ENCODE assay signal across 23 cellular contexts in the genomic region with DNA sequence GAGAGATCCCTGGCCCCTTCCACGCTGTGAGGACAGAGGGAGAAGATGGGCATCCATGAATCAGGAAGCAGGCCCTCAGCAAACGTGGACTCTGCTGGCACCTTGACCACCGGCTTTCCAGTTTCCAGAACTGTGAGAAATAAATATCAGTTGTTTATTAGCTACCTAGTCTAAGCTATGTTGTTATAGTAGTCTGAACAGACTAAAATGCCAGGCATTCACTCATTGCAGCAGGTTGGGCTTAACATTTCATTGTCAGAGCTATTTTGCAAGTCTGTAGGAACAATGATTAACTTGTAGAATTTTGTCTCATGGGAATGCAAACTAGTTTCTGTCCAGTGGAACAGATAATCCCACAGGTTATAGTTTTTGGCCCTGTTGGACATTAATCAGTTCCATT. TPM values are rescaled to one million over a fixed set of nuclear protein-coding genes. Genes with fewer than 3 reads are reported as not detected.
A peak's percentile ranks its signal among the peaks of the same experiment; 100 is the strongest.
DNase-seq lines count a peak whose midpoint lies in the region; ATAC-seq and TF ChIP-seq lines count a peak whose summit lies in the region.
"Had no signal": no experiment of that assay in that cellular context is flagged by ENCODE, and none has a peak within 500 bp of the region (broad histone marks: within the 10 kb centered on the region; RNA-seq: fewer than 3 reads in every experiment).

No MANE protein-coding gene starts in this region.

- no peak overlapping the region for H3K27ac ChIP-seq in mammary epithelial cell (ENCODE audit: insufficient read depth, low read depth, low read length)
- H3K27ac ChIP-seq: 22Rv1, KMS-11, lower lobe of right lung, right atrium auricular region had no signal

- no peak overlapping the region for H2AFZ ChIP-seq in mammary epithelial cell (ENCODE audit: low read depth, low read length)

- no peak overlapping the region for H3K4me2 ChIP-seq in mammary epithelial cell (ENCODE audit: insufficient read depth, low read depth, low read length)
- H3K4me2 ChIP-seq: KMS-11 had no signal

- WGBS in mammary epithelial cell (ENCODE audit: low coverage, missing lambda C conversion rate), result 100% methylated on average over 3 of the region's 3 CpGs

- H3K4me3 ChIP-seq in mammary epithelial cell (replicated peaks in 1 of 3; ENCODE audit: insufficient read depth in 1 of 3, low read depth in 2 of 3, low read length in 3 of 3) (no peak overlapping the region), choroid plexus epithelial cell (ENCODE audit: low read depth, low read length) (no peak overlapping the region)
- H3K4me3 ChIP-seq: lower lobe of right lung, right atrium auricular region had no signal

- H3K4me3 Mint-ChIP-seq in MCF 10A (ENCODE audit: unreplicated experiment), result no peak overlapping the region
- no peak overlapping the region for H3K4me3 Mint-ChIP-seq in activated T-helper 17 cell treated with anti-CD3 and anti-CD28 coated beads, Interleukin-2, amount 50 U/mL, for 72 hours
- H3K4me3 Mint-ChIP-seq: activated CD4-positive, alpha-beta memory T cell treated with anti-CD3 and anti-CD28 coated beads, Interleukin-2, amount 10 ng/mL, durations not matched to agents 7 days and 5 days had no signal

- ATAC-seq in GM19023 (IDR thresholded peaks at IDR 0.05; ENCODE audit: unreplicated experiment), result no peak
- no peak for ATAC-seq in left ventricle myocardium superior
- ATAC-seq in activated T-helper 17 cell treated with anti-CD3 and anti-CD28 coated beads, Interleukin-2, amount 50 U/mL, for 72 hours (replicated peaks), result no peak
- ATAC-seq: lower lobe of right lung, Panc1, SK-N-SH treated with all-trans-retinoic acid at 6 μM for 48 hours had no signal

- POLR2A ChIA-PET in MCF 10A (lab: Yijun Ruan, JAX), result interaction anchor here (0.6 to 2.7 kb wide), 11 partner anchors 10 to 1263 kb away, joined by 3 to 19 read pairs (median 4); no protein-coding TSS in a partner anchor

- peaks cover 8% of the 10 kb centered on the region for H3K9me3 ChIP-seq in mammary epithelial cell (replicated peaks; ENCODE audit: insufficient read depth, low read length)
- H3K9me3 ChIP-seq: Caco-2, lower lobe of right lung had no signal

- intact Hi-C loops in mammary epithelial cell (cut with micrococcal nuclease) (no loop called here), MCF 10A (cut with micrococcal nuclease) (no loop called here), left ventricle myocardium superior (cut with micrococcal nuclease) (no loop called here)

- H3K79me2 ChIP-seq in mammary epithelial cell (ENCODE audit: insufficient read depth, low read length), result no peaks in the 10 kb centered on the region

- H3K36me3 ChIP-seq in mammary epithelial cell (ENCODE audit: insufficient read depth, low read length), result no peaks in the 10 kb centered on the region
- H3K36me3 ChIP-seq: lower lobe of right lung, right atrium auricular region had no signal

- H3K9me3 Mint-ChIP-seq in MCF 10A (ENCODE audit: unreplicated experiment), result no peaks in the 10 kb centered on the region
- H3K9me3 Mint-ChIP-seq in activated T-helper 17 cell treated with anti-CD3 and anti-CD28 coated beads, Interleukin-2, amount 50 U/mL, for 72 hours, result peaks cover 4% of the 10 kb centered on the region

- DNase-seq in mammary epithelial cell, result peak; percentile 30
- no peak for DNase-seq in MCF 10A (ENCODE audit: unreplicated experiment)
- peak; percentile 18 for DNase-seq in choroid plexus epithelial cell (ENCODE audit: low read depth)
- DNase-seq in kidney glomerular epithelial cell (lab: John Stamatoyannopoulos, UW), result peak; percentile 84
- DNase-seq in stimulated activated CD4-positive, alpha-beta T cell treated with anti-CD3 and anti-CD28 coated beads, Interleukin-1b, Interleukin-23, amount 100 ng/mL, for 48 hours, result no peak
- no peak for DNase-seq in left ventricle myocardium superior
- DNase-seq: activated CD4-positive, alpha-beta memory T cell treated with anti-CD3 and anti-CD28 coated beads, Interleukin-2, amount 10 ng/mL, durations not matched to agents 7 days and 5 days; central memory CD4-positive, alpha-beta T cell; glutamatergic neuron; lower lobe of right lung; NCI-H1092; NCI-H2029 treated with DMSO at 0.1 percent for 48 hours; NCI-H446 treated with DMSO at 0.1 percent for 48 hours; occipital lobe; T-helper 9 cell had no signal

- H3K4me1 ChIP-seq in mammary epithelial cell (ENCODE audit: insufficient read depth, low read length), result peaks cover 6% of the 10 kb centered on the region
- H3K4me1 ChIP-seq: right atrium auricular region had no signal

- peaks cover 14% of the 10 kb centered on the region for H3K4me1 Mint-ChIP-seq in MCF 10A (ENCODE audit: insufficient read depth, unreplicated experiment)
- H3K4me1 Mint-ChIP-seq in activated T-helper 17 cell treated with anti-CD3 and anti-CD28 coated beads, Interleukin-2, amount 50 U/mL, for 72 hours, result peaks cover 6% of the 10 kb centered on the region

- H4K20me1 ChIP-seq in mammary epithelial cell (ENCODE audit: insufficient read depth, low read length), result no peaks in the 10 kb centered on the region

- in situ Hi-C loops in mammary epithelial cell (cut with MboI; ENCODE audit: low sequenced_read_pairs in 2 of 2), result no loop called here

- BruUV-seq in mammary epithelial cell (replicated peaks; lab: Mats Ljungman, UMichigan), result no TSS peak
- no TSS peak for BruUV-seq in MCF 10A (replicated peaks; lab: Mats Ljungman, UMichigan)

- CTCF ChIA-PET in mammary epithelial cell (lab: Charles Lee; ENCODE audit: low non-redundant PET) (no interaction called here), MCF 10A (lab: Yijun Ruan, JAX) (interaction anchor here (0.9 to 1.0 kb wide), 2 partner anchors 12 to 15 kb away, joined by 3 to 4 read pairs; no protein-coding TSS in a partner anchor)

- no peak overlapping the region for H3K9ac ChIP-seq in mammary epithelial cell (ENCODE audit: insufficient read depth, low read length)
- H3K9ac ChIP-seq: KMS-11 had no signal

- H3K36me3 Mint-ChIP-seq in MCF 10A (ENCODE audit: insufficient read depth, unreplicated experiment), result no peaks in the 10 kb centered on the region
- H3K36me3 Mint-ChIP-seq in activated T-helper 17 cell treated with anti-CD3 and anti-CD28 coated beads, Interleukin-2, amount 50 U/mL, for 72 hours (ENCODE audit: low read depth), result no peaks in the 10 kb centered on the region

- no peak for TF ChIP-seq CTCF in mammary epithelial cell (conservative IDR thresholded peaks at IDR 0.05 in 1 of 2, IDR thresholded peaks at IDR 0.05 in 1 of 2; ENCODE audit: extremely low read depth in 1 of 2, insufficient read depth in 1 of 2, low read depth in 1 of 2, low read length in 2 of 2)
- no peak for TF ChIP-seq CTCF in MCF 10A (IDR thresholded peaks at IDR 0.05; ENCODE audit: unreplicated experiment)
- no peak for TF ChIP-seq CTCF in choroid plexus epithelial cell (conservative IDR thresholded peaks at IDR 0.05; ENCODE audit: low read depth, low read length)

- dilution Hi-C loops in mammary epithelial cell (cut with HindIII; ENCODE audit: low sequenced_read_pairs), result no loop called here

- H3K27ac Mint-ChIP-seq in MCF 10A (ENCODE audit: low read depth, unreplicated experiment), result no peak overlapping the region
- H3K27ac Mint-ChIP-seq in activated T-helper 17 cell treated with anti-CD3 and anti-CD28 coated beads, Interleukin-2, amount 50 U/mL, for 72 hours, result no peak overlapping the region
- H3K27ac Mint-ChIP-seq: activated CD4-positive, alpha-beta memory T cell treated with anti-CD3 and anti-CD28 coated beads, Interleukin-2, amount 10 ng/mL, durations not matched to agents 7 days and 5 days had no signal

- H3K27me3 Mint-ChIP-seq in MCF 10A (ENCODE audit: insufficient read depth, unreplicated experiment), result no peaks in the 10 kb centered on the region
- peaks cover 10% of the 10 kb centered on the region for H3K27me3 Mint-ChIP-seq in activated T-helper 17 cell treated with anti-CD3 and anti-CD28 coated beads, Interleukin-2, amount 50 U/mL, for 72 hours
- H3K27me3 Mint-ChIP-seq: activated CD4-positive, alpha-beta memory T cell treated with anti-CD3 and anti-CD28 coated beads, Interleukin-2, amount 10 ng/mL, durations not matched to agents 7 days and 5 days had no signal

- H3K27me3 ChIP-seq in mammary epithelial cell (ENCODE audit: insufficient read depth, low read length), result no peaks in the 10 kb centered on the region
- H3K27me3 ChIP-seq: right atrium auricular region had no signal

RNA-seq across cellular contexts. Expression of a gene that starts 24.8 kb away (rescaled TPM):
- total RNA-seq in mammary epithelial cell (10 to 100 TPM in 1 of 2 donors, 1 to 10 TPM in 1; 9.0 to 19.2 TPM), MCF 10A (2022) (48.1 and 50.9 TPM in 2 replicates), left ventricle myocardium superior (47.8 TPM)
- 13.2 TPM for polyA plus RNA-seq in mammary epithelial cell
- 28.4 TPM for polyA minus RNA-seq in mammary epithelial cell
- total RNA-seq in activated T-helper 17 cell treated with anti-CD3 and anti-CD28 coated beads, Interleukin-2, amount 50 U/mL, for 72 hours, result under 1 TPM; 0.45 to 0.95 TPM

Comparison
In these comparisons a context has a peak if more than half of its experiments do, and no peak if none do; other contexts are left out.
1. DNase-seq: peak in mammary epithelial cell (single experiment), choroid plexus epithelial cell (single experiment) and kidney glomerular epithelial cell (single experiment); none in MCF 10A (single experiment), stimulated activated CD4-positive, alpha-beta T cell treated with anti-CD3 and anti-CD28 coated beads, Interleukin-1b, Interleukin-23, amount 100 ng/mL, for 48 hours (single experiment) and left ventricle myocardium superior (single experiment).
2. RNA of a gene that starts 24.8 kb away (total RNA-seq): 48.1 to 50.9 TPM in MCF 10A, 47.8 TPM in left ventricle myocardium superior (single experiment) and 9.0 to 19.2 TPM in mammary epithelial cell; 0.45 to 0.95 TPM in activated T-helper 17 cell treated with anti-CD3 and anti-CD28 coated beads, Interleukin-2, amount 50 U/mL, for 72 hours; every median in the first group is over 4 times any median in the second.